31 cellular contexts compared by ENCODE assay signal in the genomic region with DNA sequence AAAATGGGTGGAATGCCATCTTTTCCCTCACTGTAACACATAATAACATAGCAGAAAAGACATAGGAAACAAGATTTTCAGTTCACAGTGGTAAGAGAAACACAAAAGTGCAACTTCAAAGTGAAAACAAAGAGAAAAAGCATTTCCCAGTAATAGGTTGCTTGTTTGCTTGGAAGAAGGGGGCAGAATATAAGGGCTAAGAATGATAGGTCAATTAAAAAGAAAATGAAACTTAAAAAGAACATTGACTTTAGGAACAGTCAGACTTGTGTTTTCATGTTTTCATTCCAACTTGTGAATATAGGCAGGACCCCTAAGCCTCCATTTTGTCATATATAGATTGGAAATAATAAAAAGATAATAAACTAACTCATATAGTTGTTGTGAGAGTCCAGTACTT.
"Had no signal": no experiment of that assay in that cellular context is flagged by ENCODE, and none has a peak within 500 bp of the region (broad histone marks: within the 10 kb centered on the region; RNA-seq: fewer than 3 reads in every experiment).

No MANE protein-coding gene starts in this region.

- H3K9me3 Mint-ChIP-seq: activated B cell treated with CpG ODN at 0.5 μM for 24 hours; activated CD4-positive, alpha-beta memory T cell treated with anti-CD3 and anti-CD28 coated beads, Interleukin-2, amount 10 ng/mL, durations not matched to agents 7 days and 5 days; activated CD4-positive, alpha-beta T cell treated with anti-CD3 and anti-CD28 coated beads, Interleukin-2, amount 10 ng/mL, durations not matched to agents 7 days and 5 days; activated naive CD4-positive, alpha-beta T cell treated with anti-CD3 and anti-CD28 coated beads for 36 hours; activated naive CD4-positive, alpha-beta T cell treated with anti-CD3 and anti-CD28 coated beads, Interleukin-2, amount 50 U/mL, for 24 hours; activated naive CD8-positive, alpha-beta T cell treated with anti-CD3 and anti-CD28 coated beads for 36 hours; activated naive CD8-positive, alpha-beta T cell treated with anti-CD3 and anti-CD28 coated beads, Interleukin-2, amount 50 U/mL, for 24 hours; activated T-cell treated with anti-CD3 and anti-CD28 coated beads, Interleukin-2, amount 50 U/mL, for 4 hours; activated T-helper 2 cell treated with anti-CD3 and anti-CD28 coated beads, Interferon-gamma antibody, Interleukin-2, Interleukin-4, amounts not matched to agents 10 μg/mL and 5 μg/mL and 100 μg/mL, durations not matched to agents 14 hours and 24 hours and 36 hours; T-helper 2 cell treated with Interferon-gamma antibody and Interleukin-4, amounts not matched to agents 5 μg/mL and 100 μg/mL, for 36 hours had no signal

- H3K4me1 ChIP-seq: adrenal gland, body of pancreas, esophagus squamous epithelium, gastroesophageal sphincter, heart right ventricle had no signal

- H3K9me3 ChIP-seq: adrenal gland, body of pancreas, esophagus squamous epithelium, gastroesophageal sphincter, heart right ventricle had no signal

- H3K27me3 ChIP-seq: adrenal gland, body of pancreas, esophagus squamous epithelium, gastroesophageal sphincter, heart right ventricle, hepatocyte had no signal

- H3K79me2 ChIP-seq: hepatocyte had no signal

- H3K36me3 Mint-ChIP-seq: activated naive CD4-positive, alpha-beta T cell treated with anti-CD3 and anti-CD28 coated beads, Interleukin-2, amount 50 U/mL, for 24 hours; activated naive CD8-positive, alpha-beta T cell treated with anti-CD3 and anti-CD28 coated beads for 36 hours had no signal

- H3K27me3 Mint-ChIP-seq: activated B cell treated with CpG ODN at 0.5 μM for 24 hours had no signal

- H3K4me3 ChIP-seq: adrenal gland, body of pancreas, esophagus squamous epithelium, gastroesophageal sphincter, heart right ventricle, hepatocyte had no signal

- H2AFZ ChIP-seq: hepatocyte had no signal

- H3K4me3 Mint-ChIP-seq: activated B cell treated with CpG ODN at 0.5 μM for 24 hours; activated CD4-positive, alpha-beta memory T cell treated with anti-CD3 and anti-CD28 coated beads, Interleukin-2, amount 10 ng/mL, durations not matched to agents 7 days and 5 days; activated CD4-positive, alpha-beta T cell treated with anti-CD3 and anti-CD28 coated beads, Interleukin-2, amount 10 ng/mL, durations not matched to agents 7 days and 5 days; activated naive CD4-positive, alpha-beta T cell treated with anti-CD3 and anti-CD28 coated beads for 36 hours; activated naive CD4-positive, alpha-beta T cell treated with anti-CD3 and anti-CD28 coated beads, Interleukin-2, amount 50 U/mL, for 24 hours; activated naive CD8-positive, alpha-beta T cell treated with anti-CD3 and anti-CD28 coated beads for 36 hours; activated naive CD8-positive, alpha-beta T cell treated with anti-CD3 and anti-CD28 coated beads, Interleukin-2, amount 50 U/mL, for 24 hours; activated T-cell treated with anti-CD3 and anti-CD28 coated beads, Interleukin-2, amount 50 U/mL, for 4 hours; T-helper 17 cell; T-helper 2 cell treated with Interferon-gamma antibody and Interleukin-4, amounts not matched to agents 5 μg/mL and 100 μg/mL, for 36 hours had no signal

- H3K27ac ChIP-seq: adrenal gland, body of pancreas, epithelial cell of prostate, esophagus squamous epithelium, gastroesophageal sphincter, heart right ventricle, hepatocyte, WERI-Rb-1 had no signal

- H3K4me1 Mint-ChIP-seq: activated B cell treated with CpG ODN at 0.5 μM for 24 hours; activated naive CD4-positive, alpha-beta T cell treated with anti-CD3 and anti-CD28 coated beads, Interleukin-2, amount 50 U/mL, for 24 hours; activated naive CD8-positive, alpha-beta T cell treated with anti-CD3 and anti-CD28 coated beads, Interleukin-2, amount 50 U/mL, for 24 hours had no signal

- H3K27ac Mint-ChIP-seq: activated B cell treated with CpG ODN at 0.5 μM for 24 hours; activated CD4-positive, alpha-beta T cell treated with anti-CD3 and anti-CD28 coated beads, Interleukin-2, amount 10 ng/mL, durations not matched to agents 7 days and 5 days; activated naive CD4-positive, alpha-beta T cell treated with anti-CD3 and anti-CD28 coated beads for 36 hours; activated naive CD4-positive, alpha-beta T cell treated with anti-CD3 and anti-CD28 coated beads, Interleukin-2, amount 50 U/mL, for 24 hours; activated naive CD8-positive, alpha-beta T cell treated with anti-CD3 and anti-CD28 coated beads for 36 hours; activated naive CD8-positive, alpha-beta T cell treated with anti-CD3 and anti-CD28 coated beads, Interleukin-2, amount 50 U/mL, for 24 hours; activated T-helper 2 cell treated with anti-CD3 and anti-CD28 coated beads, Interferon-gamma antibody, Interleukin-2, Interleukin-4, amounts not matched to agents 10 μg/mL and 5 μg/mL and 100 μg/mL, durations not matched to agents 14 hours and 24 hours and 36 hours; T-helper 17 cell; T-helper 2 cell treated with Interferon-gamma antibody and Interleukin-4, amounts not matched to agents 5 μg/mL and 100 μg/mL, for 36 hours had no signal

- DNase-seq: activated B cell treated with CpG ODN at 0.5 μM for 24 hours; activated CD4-positive, alpha-beta memory T cell treated with anti-CD3 and anti-CD28 coated beads, Interleukin-2, amount 10 ng/mL, durations not matched to agents 7 days and 5 days; activated CD4-positive, alpha-beta T cell treated with anti-CD3 and anti-CD28 coated beads for 4 hours; activated CD4-positive, alpha-beta T cell treated with anti-CD3 and anti-CD28 coated beads, Interleukin-2, amount 10 ng/mL, durations not matched to agents 7 days and 5 days; activated CD4-positive, alpha-beta T cell treated with anti-CD3 and anti-CD28 coated beads, Interleukin-2, amount 50 U/mL, for 4 hours; activated effector memory CD4-positive, alpha-beta T cell treated with anti-CD3 and anti-CD28 coated beads, Interleukin-2, amount 50 U/mL, for 16 hours; activated naive CD4-positive, alpha-beta T cell treated with anti-CD3 and anti-CD28 coated beads for 36 hours; activated naive CD8-positive, alpha-beta T cell treated with anti-CD3 and anti-CD28 coated beads for 36 hours; activated naive CD8-positive, alpha-beta T cell treated with anti-CD3 and anti-CD28 coated beads, Interleukin-2, amount 50 U/mL, for 24 hours; activated T-cell treated with anti-CD3 and anti-CD28 coated beads, Interleukin-2, amount 50 U/mL, for 4 hours; adrenal gland; amygdala; aorta; body of pancreas; caudate nucleus; cortex of kidney; dermis blood vessel endothelial cell; effector CD4-positive, alpha-beta T cell; esophagus squamous epithelium; foreskin melanocyte; heart right ventricle; T-helper 17 cell; T1000; WERI-Rb-1 had no signal

- H3K4me2 ChIP-seq: hepatocyte had no signal

- H3K36me3 ChIP-seq: adrenal gland, esophagus squamous epithelium, gastroesophageal sphincter, heart right ventricle, WERI-Rb-1 had no signal

- ATAC-seq: activated CD4-positive, CD25-positive, alpha-beta regulatory T cell treated with anti-CD3 and anti-CD28 coated beads, Interleukin-2, amount 50 U/mL, for 24 hours; activated naive CD8-positive, alpha-beta T cell treated with anti-CD3 and anti-CD28 coated beads, Interleukin-2, amount 50 U/mL, for 24 hours; activated T-cell treated with anti-CD3 and anti-CD28 coated beads, Interleukin-2, amount 50 U/mL, for 4 hours; body of pancreas; gastroesophageal sphincter; heart right ventricle; T-helper 17 cell had no signal
